ENCODE assay signal across 26 cellular contexts in genomic region chr7:79421751-79422150, GRCh38.
"Had no signal": no experiment of that assay in that cellular context is flagged by ENCODE, and none has a peak within 500 bp of the region (broad histone marks: within the 10 kb centered on the region; RNA-seq: fewer than 3 reads in every experiment).

No MANE protein-coding gene starts in this region.

- DNase-seq: colonic mucosa; effector memory CD4-positive, alpha-beta T cell; foreskin keratinocyte; glutamatergic neuron; heart right ventricle; islet precursor cell; mesenchymal stem cell; mucosa of descending colon; naive B cell; nephron progenitor cell; nucleus accumbens; posterior cingulate gyrus; psoas muscle; right cardiac atrium; sigmoid colon; stimulated activated CD4-positive, alpha-beta T cell treated with anti-CD3 and anti-CD28 coated beads, Interleukin-4, amount 100 ng/mL, for 4 hours; thyroid gland; trophoblast cell had no signal

- H3K4me1 Mint-ChIP-seq: naive B cell; nephron progenitor cell; stimulated activated memory B cell treated with anti-CD40 and anti-IgM and Interleukin-4, amounts not matched to agents 10 μg/mL and 1 μg/mL and 100 μg/mL, for 72 hours had no signal

- H3K27ac Mint-ChIP-seq: dendritic cell treated with granulocyte-macrophage colony-stimulating factor and Interleukin-4, amounts not matched to agents 40 ng/mL and 50 ng/mL, for 4 days; mesothelial cell of epicardium; naive B cell; nephron progenitor cell; stimulated activated memory B cell treated with anti-CD40 and anti-IgM and Interleukin-4, amounts not matched to agents 10 μg/mL and 1 μg/mL and 100 μg/mL, for 72 hours; stimulated activated naive CD8-positive, alpha-beta T cell treated with anti-CD3 and anti-CD28 coated beads, Interleukin-15, Interleukin-2, amounts not matched to agents 100 ng/mL and 50 ng/mL, for 24 hours had no signal

- H3K36me3 Mint-ChIP-seq: naive B cell; stimulated activated memory B cell treated with anti-CD40 and anti-IgM and Interleukin-4, amounts not matched to agents 10 μg/mL and 1 μg/mL and 100 μg/mL, for 72 hours had no signal

- H3K9me3 Mint-ChIP-seq: dendritic cell treated with granulocyte-macrophage colony-stimulating factor and Interleukin-4, amounts not matched to agents 40 ng/mL and 50 ng/mL, for 4 days; mesothelial cell of epicardium; naive B cell; nephron progenitor cell; stimulated activated naive CD8-positive, alpha-beta T cell treated with anti-CD3 and anti-CD28 coated beads, Interleukin-15, Interleukin-2, amounts not matched to agents 100 ng/mL and 50 ng/mL, for 24 hours had no signal

- H3K27me3 Mint-ChIP-seq: dendritic cell treated with granulocyte-macrophage colony-stimulating factor and Interleukin-4, amounts not matched to agents 40 ng/mL and 50 ng/mL, for 4 days; naive B cell; stimulated activated memory B cell treated with anti-CD40 and anti-IgM and Interleukin-4, amounts not matched to agents 10 μg/mL and 1 μg/mL and 100 μg/mL, for 72 hours; stimulated activated naive CD8-positive, alpha-beta T cell treated with anti-CD3 and anti-CD28 coated beads, Interleukin-15, Interleukin-2, amounts not matched to agents 100 ng/mL and 50 ng/mL, for 24 hours had no signal

- ATAC-seq: foreskin keratinocyte; gastroesophageal sphincter; heart right ventricle; left lobe of liver; mucosa of descending colon; psoas muscle; right cardiac atrium; stimulated activated memory B cell treated with anti-CD40 and anti-IgM and Interleukin-4, amounts not matched to agents 10 μg/mL and 1 μg/mL and 100 μg/mL, for 72 hours had no signal

- H3K4me3 Mint-ChIP-seq: dendritic cell treated with granulocyte-macrophage colony-stimulating factor and Interleukin-4, amounts not matched to agents 40 ng/mL and 50 ng/mL, for 4 days; mesothelial cell of epicardium; naive B cell; nephron progenitor cell; stimulated activated memory B cell treated with anti-CD40 and anti-IgM and Interleukin-4, amounts not matched to agents 10 μg/mL and 1 μg/mL and 100 μg/mL, for 72 hours; stimulated activated naive CD8-positive, alpha-beta T cell treated with anti-CD3 and anti-CD28 coated beads, Interleukin-15, Interleukin-2, amounts not matched to agents 100 ng/mL and 50 ng/mL, for 24 hours had no signal

- H3K27ac ChIP-seq: colonic mucosa, esophagus muscularis mucosa, foreskin keratinocyte, gastroesophageal sphincter, heart right ventricle, psoas muscle, thyroid gland, vagina had no signal
